20 cellular contexts compared by ENCODE assay signal in the genomic region with DNA sequence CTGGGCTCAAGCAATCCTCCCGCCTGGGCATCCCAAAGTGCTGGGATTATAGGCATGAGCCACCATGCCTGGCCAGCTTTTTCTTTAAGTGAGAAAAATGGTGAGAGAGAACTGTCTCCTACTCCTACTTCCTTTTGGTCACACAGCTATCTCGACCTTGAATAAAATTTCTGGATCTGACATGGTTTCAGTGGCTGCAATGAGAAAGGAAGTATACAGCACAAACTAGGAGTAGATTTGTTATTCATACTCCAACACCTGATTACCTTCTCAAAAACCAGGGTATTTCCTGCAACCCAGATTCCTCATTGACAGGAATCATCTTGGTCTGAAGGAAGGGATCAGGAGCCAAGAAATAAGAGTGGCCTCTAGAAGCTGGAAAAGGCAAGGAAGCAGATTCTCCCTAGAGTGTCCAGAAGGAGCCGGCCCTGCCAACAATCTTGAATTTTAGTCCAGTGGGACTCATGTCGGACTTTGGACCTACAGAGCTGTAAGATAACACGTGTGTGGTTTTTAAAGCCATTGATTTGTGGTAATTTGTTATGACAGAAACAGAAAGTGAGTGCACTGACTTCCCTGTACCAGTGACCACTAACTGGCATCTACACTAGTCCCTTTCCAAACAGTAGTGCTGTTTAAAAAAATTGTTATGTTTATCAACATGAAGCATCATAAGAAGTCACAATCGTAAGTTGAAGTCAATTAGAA.
DNase-seq lines count a peak whose midpoint lies in the region; ATAC-seq, FAIRE-seq and TF ChIP-seq lines count a peak whose summit lies in the region.
"Had no signal": no experiment of that assay in that cellular context is flagged by ENCODE, and none has a peak within 500 bp of the region (broad histone marks: within the 10 kb centered on the region; RNA-seq: fewer than 3 reads in every experiment).

No MANE protein-coding gene starts in this region.

- CTCF ChIA-PET in HepG2 (lab: Yijun Ruan, JAX; ENCODE audit: low intra/inter-chr PET ratio, low total read pairs): no interaction called here

- H3K27me3 ChIP-seq in HepG2 (ENCODE audit: control insufficient read depth in 1 of 2, insufficient read depth in 2 of 2, low read length in 2 of 2): no peaks in the 10 kb centered on the region
- H3K27me3 ChIP-seq: foreskin keratinocyte had no signal

- H3K4me3 Mint-ChIP-seq in stimulated activated memory B cell treated with anti-CD40 and anti-IgM and Interleukin-4, amounts not matched to agents 10 μg/mL and 1 μg/mL and 100 μg/mL, for 72 hours: no peak overlapping the region
- H3K4me3 Mint-ChIP-seq: nephron progenitor cell; T-helper 1 cell treated with Interleukin-12 subunit alpha and Interleukin-12 subunit beta and Interleukin-4 antibody, amounts not matched to agents 30 μg/mL and 1 μg/mL, for 36 hours had no signal

- TF ChIP-seq EP300 in HepG2 (IDR thresholded peaks at IDR 0.05; ENCODE audit: low read depth in 2 of 2, low read length in 2 of 2) (no peak), HepG2 (CRISPR knock-in tag; IDR thresholded peaks at IDR 0.05; ENCODE audit: borderline replicate concordance) (no peak)

- in situ Hi-C loops in HepG2 (cut with HindIII; ENCODE audit: extremely low pct_ligation_motif_present, low pct_unique_long_range_greater_than_20kb): no loop called here

- no peak overlapping the region for H3K4me2 ChIP-seq in HepG2 (ENCODE audit: low read depth, low read length)

- H3K9me3 ChIP-seq in HepG2 (ENCODE audit: low read length): no peaks in the 10 kb centered on the region
- H3K9me3 ChIP-seq: Caco-2, lower lobe of right lung had no signal

- no peaks in the 10 kb centered on the region for H3K36me3 ChIP-seq in HepG2 (replicated peaks in 1 of 2; ENCODE audit: control insufficient read depth in 1 of 2, insufficient read depth in 2 of 2, low read length in 2 of 2)
- H3K36me3 ChIP-seq: lower lobe of right lung had no signal

- BruUV-seq in HepG2 (replicated peaks; lab: Mats Ljungman, UMichigan): no TSS peak

- 76% methylated on average over 6 of the region's 6 CpGs for WGBS in HepG2 (ENCODE audit: low lambda C conversion rate)

- H3K4me3 ChIP-seq in HepG2 (replicated peaks in 1 of 3; ENCODE audit: insufficient read depth in 1 of 3, low read depth in 2 of 3, low read length in 3 of 3): no peak overlapping the region
- H3K4me3 ChIP-seq: lower lobe of right lung had no signal

- POLR2A ChIA-PET in HepG2 (lab: Yijun Ruan, JAX): no interaction called here

- no peaks in the 10 kb centered on the region for H4K20me1 ChIP-seq in HepG2 (ENCODE audit: insufficient read depth, low read length)

- no peak for TF ChIP-seq RAD21 in HepG2 (CRISPR knock-in tag; IDR thresholded peaks at IDR 0.05)

- TF ChIP-seq CTCF in HepG2 (CRISPR knock-in tag; IDR thresholded peaks at IDR 0.05): no peak

- TF ChIP-seq POLR2A in HepG2 (IDR thresholded peaks at IDR 0.05; ENCODE audit: insufficient read depth in 1 of 2, low read depth in 2 of 2, low read length in 2 of 2): no peak

- peaks cover 9% of the 10 kb centered on the region for H3K4me1 ChIP-seq in HepG2 (ENCODE audit: insufficient read depth, low read length)

- no peak overlapping the region for H3K9ac ChIP-seq in HepG2 (ENCODE audit: insufficient read depth, low read depth, low read length)

- no peaks in the 10 kb centered on the region for H3K9me3 Mint-ChIP-seq in stimulated activated memory B cell treated with anti-CD40 and anti-IgM and Interleukin-4, amounts not matched to agents 10 μg/mL and 1 μg/mL and 100 μg/mL, for 72 hours
- H3K9me3 Mint-ChIP-seq: T-helper 1 cell treated with Interleukin-12 subunit alpha and Interleukin-12 subunit beta and Interleukin-4 antibody, amounts not matched to agents 30 μg/mL and 1 μg/mL, for 36 hours had no signal

- peaks cover 9% of the 10 kb centered on the region for H3K4me1 Mint-ChIP-seq in stimulated activated memory B cell treated with anti-CD40 and anti-IgM and Interleukin-4, amounts not matched to agents 10 μg/mL and 1 μg/mL and 100 μg/mL, for 72 hours

- FAIRE-seq in HepG2 (lab: Jason Lieb, UNC): no peak
- FAIRE-seq: G401.6 had no signal

- DNase-seq in HuH-7 (ENCODE audit: low spot score): peak; percentile 32
- DNase-seq in HepG2 (ENCODE audit: low spot score): peak; percentile 3
- DNase-seq in activated gamma-delta T cell (lab: John Stamatoyannopoulos, UW): no peak
- no peak for DNase-seq in EL
- DNase-seq: activated CD4-positive, CD25-positive, alpha-beta regulatory T cell; aorta; foreskin keratinocyte; HCEC 1CT; lower lobe of right lung; MM.1S; NCI-H748 treated with DMSO at 0.1 percent for 48 hours; nephron progenitor cell; RPMI8226 had no signal

- no peaks in the 10 kb centered on the region for H3K27me3 Mint-ChIP-seq in stimulated activated memory B cell treated with anti-CD40 and anti-IgM and Interleukin-4, amounts not matched to agents 10 μg/mL and 1 μg/mL and 100 μg/mL, for 72 hours

- no peak overlapping the region for H3K27ac Mint-ChIP-seq in stimulated activated memory B cell treated with anti-CD40 and anti-IgM and Interleukin-4, amounts not matched to agents 10 μg/mL and 1 μg/mL and 100 μg/mL, for 72 hours
- H3K27ac Mint-ChIP-seq: nephron progenitor cell; T-helper 1 cell treated with Interleukin-12 subunit alpha and Interleukin-12 subunit beta and Interleukin-4 antibody, amounts not matched to agents 30 μg/mL and 1 μg/mL, for 36 hours had no signal

- intact Hi-C loops in HepG2 (cut with micrococcal nuclease; ENCODE audit: unreplicated experiment): no loop called here

- no peak overlapping the region for H3K27ac ChIP-seq in HepG2 (ENCODE audit: extremely low read length, insufficient read depth, low read length)
- H3K27ac ChIP-seq: foreskin keratinocyte, lower lobe of right lung had no signal

- no peak overlapping the region for H2AFZ ChIP-seq in HepG2 (ENCODE audit: low read length)

- ATAC-seq in GM18867 (IDR thresholded peaks at IDR 0.05; ENCODE audit: unreplicated experiment) (peak; percentile 88), HG02588 (IDR thresholded peaks at IDR 0.05; ENCODE audit: unreplicated experiment) (peak; percentile 54), HepG2 (no peak), GM18907 (IDR thresholded peaks at IDR 0.05; ENCODE audit: unreplicated experiment) (no peak)
- ATAC-seq in stimulated activated memory B cell treated with anti-CD40 and anti-IgM and Interleukin-4, amounts not matched to agents 10 μg/mL and 1 μg/mL and 100 μg/mL, for 72 hours: no peak
- ATAC-seq: foreskin keratinocyte, lower lobe of right lung had no signal

- H3K79me2 ChIP-seq in HepG2 (ENCODE audit: insufficient read depth, low read length): no peaks in the 10 kb centered on the region

- peaks cover 22% of the 10 kb centered on the region for H3K36me3 Mint-ChIP-seq in stimulated activated memory B cell treated with anti-CD40 and anti-IgM and Interleukin-4, amounts not matched to agents 10 μg/mL and 1 μg/mL and 100 μg/mL, for 72 hours

TF ChIP-seq in HepG2, 621 proteins besides CTCF, POLR2A, EP300 and RAD21:
- peak; percentile 18; the same call in 1 of the 2 replicates for TF ChIP-seq HNF4A (CRISPR knock-in tag; IDR thresholded peaks at IDR 0.05)
- TF ChIP-seq, protein P1, sequence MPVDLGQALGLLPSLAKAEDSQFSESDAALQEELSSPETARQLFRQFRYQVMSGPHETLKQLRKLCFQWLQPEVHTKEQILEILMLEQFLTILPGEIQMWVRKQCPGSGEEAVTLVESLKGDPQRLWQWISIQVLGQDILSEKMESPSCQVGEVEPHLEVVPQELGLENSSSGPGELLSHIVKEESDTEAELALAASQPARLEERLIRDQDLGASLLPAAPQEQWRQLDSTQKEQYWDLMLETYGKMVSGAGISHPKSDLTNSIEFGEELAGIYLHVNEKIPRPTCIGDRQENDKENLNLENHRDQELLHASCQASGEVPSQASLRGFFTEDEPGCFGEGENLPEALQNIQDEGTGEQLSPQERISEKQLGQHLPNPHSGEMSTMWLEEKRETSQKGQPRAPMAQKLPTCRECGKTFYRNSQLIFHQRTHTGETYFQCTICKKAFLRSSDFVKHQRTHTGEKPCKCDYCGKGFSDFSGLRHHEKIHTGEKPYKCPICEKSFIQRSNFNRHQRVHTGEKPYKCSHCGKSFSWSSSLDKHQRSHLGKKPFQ (CRISPR knock-in tag; IDR thresholded peaks at IDR 0.05; ENCODE audit: insufficient replicate concordance): no peak

Comparison
In these comparisons a context has a peak if more than half of its experiments do, and no peak if none do; other contexts are left out.
1. ATAC-seq: peak in GM18867 (single experiment) and HG02588 (single experiment); none in HepG2 (single experiment), stimulated activated memory B cell treated with anti-CD40 and anti-IgM and Interleukin-4, amounts not matched to agents 10 μg/mL and 1 μg/mL and 100 μg/mL, for 72 hours (single experiment) and GM18907 (single experiment).
2. DNase-seq: peak in HuH-7 (single experiment) and HepG2 (single experiment); none in activated gamma-delta T cell (single experiment) and EL (single experiment).